Comparison of ENCODE assay signal across 34 cellular contexts in genomic region chr7:10912077-10912476, GRCh38.
"Had no signal": no experiment of that assay in that cellular context is flagged by ENCODE, and none has a peak within 500 bp of the region (broad histone marks: within the 10 kb centered on the region; RNA-seq: fewer than 3 reads in every experiment).

No MANE protein-coding gene starts in this region.

- DNase-seq: Karpas-422, Kasumi-1, MG63, MM.1S, MV-4-11, NCI-H1048, NCI-H1092, NCI-H1092 treated with DMSO at 0.1 percent for 48 hours, NCI-H1105, NCI-H1105 treated with DMSO at 0.1 percent for 48 hours, NCI-H1417, NCI-H1417 treated with DMSO at 0.1 percent for 48 hours, NCI-H1436, NCI-H1436 treated with DMSO at 0.1 percent for 48 hours, NCI-H146, NCI-H1694, NCI-H1694 treated with DMSO at 0.1 percent for 48 hours, NCI-H187, NCI-H187 treated with DMSO at 0.1 percent for 48 hours, NCI-H1930, NCI-H2029, NCI-H2029 treated with DMSO at 0.1 percent for 48 hours, NCI-H2081, NCI-H2081 treated with DMSO at 0.1 percent for 48 hours, NCI-H2107, NCI-H2171, NCI-H2171 treated with DMSO at 0.1 percent for 48 hours, NCI-H2227 treated with DMSO at 0.1 percent for 48 hours, NCI-H226, NCI-H345, NCI-H446, NCI-H446 treated with DMSO at 0.1 percent for 48 hours, NCI-H510A had no signal

- H3K27ac ChIP-seq: KMS-11 had no signal

- H3K36me3 ChIP-seq: MG63 had no signal

- H3K4me3 ChIP-seq: MG63 had no signal

- H3K9me3 ChIP-seq: MG63 had no signal
